33 cellular contexts compared by ENCODE assay signal in the genomic region with DNA sequence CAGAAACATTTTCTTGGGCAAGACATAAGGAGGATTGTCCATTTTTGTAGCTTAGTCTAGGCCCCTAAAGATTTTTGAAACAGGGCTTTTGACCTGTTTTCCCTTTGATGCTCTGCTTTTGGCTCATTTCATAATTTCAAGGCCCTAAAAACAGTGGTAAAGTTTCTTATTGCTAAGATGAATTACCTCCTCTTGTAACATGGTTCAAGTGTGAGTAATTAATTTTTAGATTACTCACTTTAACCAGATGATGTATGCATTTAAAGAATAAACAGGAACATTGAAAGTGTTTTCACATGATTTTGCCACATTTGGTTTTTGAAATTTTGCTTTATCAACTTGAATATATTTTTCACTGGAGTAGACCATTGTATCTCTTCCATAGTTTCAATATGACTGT. TPM values are rescaled to one million over a fixed set of nuclear protein-coding genes. Genes with fewer than 3 reads are reported as not detected.
"Had no signal": no experiment of that assay in that cellular context is flagged by ENCODE, and none has a peak within 500 bp of the region (broad histone marks: within the 10 kb centered on the region; RNA-seq: fewer than 3 reads in every experiment).

No MANE protein-coding gene starts in this region.

- H3K27ac Mint-ChIP-seq: dendritic cell treated with granulocyte-macrophage colony-stimulating factor and Interleukin-4, amounts not matched to agents 40 ng/mL and 50 ng/mL, for 4 days; endodermal cell; memory B cell; natural killer cell; neural progenitor cell had no signal

- H3K36me3 ChIP-seq: colonic mucosa, gastrocnemius medialis, neural progenitor cell, prostate gland, right atrium auricular region, stomach, tibial nerve, upper lobe of left lung had no signal

- H3K4me3 Mint-ChIP-seq: dendritic cell treated with granulocyte-macrophage colony-stimulating factor and Interleukin-4, amounts not matched to agents 40 ng/mL and 50 ng/mL, for 4 days; endodermal cell; memory B cell; natural killer cell; neural progenitor cell had no signal

- DNase-seq: colonic mucosa; effector CD8-positive, alpha-beta T cell; endodermal cell; foreskin fibroblast; gastrocnemius medialis; head of caudate nucleus; left ventricle myocardium superior; natural killer cell; stimulated activated CD4-positive, alpha-beta T cell treated with anti-CD3 and anti-CD28 coated beads, Interleukin-12 subunit alpha, Interleukin-12 subunit beta, amount 100 ng/mL, for 4 hours; stimulated activated CD4-positive, alpha-beta T cell treated with anti-CD3 and anti-CD28 coated beads, Interleukin-1b, Interleukin-23, amount 100 ng/mL, for 48 hours; stimulated activated CD4-positive, alpha-beta T cell treated with anti-CD3 and anti-CD28 coated beads, Interleukin-4, amount 100 ng/mL, for 1 hour; stimulated activated CD8-positive, alpha-beta memory T cell treated with anti-CD3 and anti-CD28 coated beads, Interleukin-4, amount 100 ng/mL, for 48 hours; stimulated activated naive CD4-positive, alpha-beta T cell treated with Interleukin-2 at 50 U/mL for 16 hours; stomach; upper lobe of left lung had no signal

- H3K9me3 Mint-ChIP-seq: dendritic cell treated with granulocyte-macrophage colony-stimulating factor and Interleukin-4, amounts not matched to agents 40 ng/mL and 50 ng/mL, for 4 days; endodermal cell; memory B cell; natural killer cell; neural progenitor cell had no signal

- H3K27me3 ChIP-seq: colonic mucosa, gastrocnemius medialis, right atrium auricular region, tibial nerve, upper lobe of left lung had no signal

- H3K4me1 ChIP-seq: colonic mucosa, prostate gland had no signal

- H3K4me3 ChIP-seq: colonic mucosa, gastrocnemius medialis, lung, neural progenitor cell, prostate gland, right atrium auricular region, smooth muscle cell, stomach, tibial nerve, upper lobe of left lung had no signal

- H3K36me3 Mint-ChIP-seq: memory B cell, natural killer cell, neural progenitor cell had no signal

- H3K27ac ChIP-seq: colonic mucosa, epithelial cell of prostate, gastrocnemius medialis, neural progenitor cell, parathyroid adenoma, prostate gland, right atrium auricular region, stomach, tibial nerve, upper lobe of left lung had no signal

- H3K9me3 ChIP-seq: colonic mucosa, gastrocnemius medialis, prostate gland, right atrium auricular region, stomach, tibial nerve, upper lobe of left lung had no signal

- ATAC-seq: esophagus mucosa, gastrocnemius medialis, left ventricle myocardium superior, natural killer cell, sciatic nerve had no signal

RNA-seq across cellular contexts. Expression of gene RAG2, which starts 1.2 kb away (rescaled TPM):
- total RNA-seq: colonic mucosa, endodermal cell, esophagus mucosa, gastrocnemius medialis, glomerular endothelial cell, left ventricle myocardium superior, lung, mononuclear cell, natural killer cell, osteoblast, prostate gland, right atrium auricular region, sciatic nerve, smooth muscle cell, subcutaneous adipose tissue, temporal lobe, tibial nerve, upper lobe of left lung had no signal
- polyA plus RNA-seq: keratinocyte, lung, smooth muscle cell, stomach had no signal
